ENCODE assay signal across 35 cellular contexts in the genomic region with DNA sequence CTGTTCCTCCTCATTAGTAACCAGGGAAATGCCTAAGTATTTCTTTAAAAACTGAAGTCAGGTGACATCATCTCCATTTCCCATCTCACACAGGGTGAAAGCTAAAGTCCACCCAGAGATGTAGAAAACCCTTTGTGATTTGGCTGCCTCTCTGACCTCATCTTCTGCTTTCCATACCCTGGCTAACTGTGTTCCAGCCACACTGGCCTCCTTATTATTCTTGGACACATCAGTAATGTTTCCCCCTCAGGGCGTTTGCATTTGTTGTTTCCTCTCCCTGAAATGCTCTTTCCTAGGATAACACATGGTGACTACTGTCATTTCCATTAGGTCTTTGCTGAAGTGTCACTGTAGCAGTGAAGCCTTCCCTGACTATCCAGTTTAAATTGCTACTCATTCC. TPM values are rescaled to one million over a fixed set of nuclear protein-coding genes. Genes with fewer than 3 reads are reported as not detected.
A peak's percentile ranks its signal among the peaks of the same experiment; 100 is the strongest.
DNase-seq lines count a peak whose midpoint lies in the region; ATAC-seq, FAIRE-seq and TF ChIP-seq lines count a peak whose summit lies in the region.
"Had no signal": no experiment of that assay in that cellular context is flagged by ENCODE, and none has a peak within 500 bp of the region (broad histone marks: within the 10 kb centered on the region; RNA-seq: fewer than 3 reads in every experiment).

No MANE protein-coding gene starts in this region.

- no peaks in the 10 kb centered on the region for H3K4me1 Mint-ChIP-seq in nephron progenitor cell

- ATAC-seq in GM19467 (IDR thresholded peaks at IDR 0.05; ENCODE audit: unreplicated experiment) = no peak
- ATAC-seq: effector memory CD8-positive, alpha-beta T cell; K562; lower lobe of right lung; naive thymus-derived CD8-positive, alpha-beta T cell; pancreas; upper lobe of right lung had no signal

- H3K4me3 Mint-ChIP-seq in nephron progenitor cell = no peak overlapping the region
- H3K4me3 Mint-ChIP-seq: activated naive CD4-positive, alpha-beta T cell treated with anti-CD3 and anti-CD28 coated beads, Interleukin-2, amount 50 U/mL, for 24 hours; effector memory CD8-positive, alpha-beta T cell; naive thymus-derived CD8-positive, alpha-beta T cell had no signal

- no peak for FAIRE-seq in endothelial cell of umbilical vein (lab: Jason Lieb, UNC)
- FAIRE-seq: GM19239, H1, HTR-8/SVneo, K562, kidney, pancreas had no signal

- H3K4me2 ChIP-seq in endothelial cell of umbilical vein (ENCODE audit: insufficient read depth, low read length) = no peak overlapping the region
- H3K4me2 ChIP-seq: PC-9, smooth muscle cell had no signal

- H3K36me3 ChIP-seq in endothelial cell of umbilical vein (ENCODE audit: control insufficient read depth in 2 of 2, extremely low read depth in 1 of 2, insufficient read depth in 2 of 2, low read length in 2 of 2) = peaks cover 0 to 4% of the 10 kb centered on the region in 2 experiments
- H3K36me3 ChIP-seq: lower lobe of right lung, pancreas had no signal

- no peaks in the 10 kb centered on the region for H3K9me1 ChIP-seq in endothelial cell of umbilical vein (replicated peaks; ENCODE audit: control insufficient read depth, extremely low read depth, insufficient read depth, low read length)

- H3K4me1 ChIP-seq in endothelial cell of umbilical vein (ENCODE audit: control insufficient read depth, extremely low read depth, insufficient read depth, low read length) = peaks cover 4% of the 10 kb centered on the region
- H3K4me1 ChIP-seq: Caco-2, lower lobe of right lung, pancreas, upper lobe of right lung had no signal

- no peak for TF ChIP-seq CTCF in endothelial cell of umbilical vein (IDR thresholded peaks at IDR 0.05; ENCODE audit: extremely low read depth in 1 of 2, insufficient read depth in 1 of 2, low read depth in 1 of 2, low read length in 2 of 2)
- no peak for TF ChIP-seq CTCF in nephron progenitor cell (IDR thresholded peaks at IDR 0.05)

- POLR2A ChIA-PET in endothelial cell of umbilical vein (lab: Charles Lee) = no interaction called here

- H4K20me1 ChIP-seq in endothelial cell of umbilical vein (replicated peaks; ENCODE audit: control insufficient read depth, extremely low read depth, insufficient read depth, low read length) = no peaks in the 10 kb centered on the region

- dilution Hi-C loops in endothelial cell of umbilical vein (cut with MboI; ENCODE audit: extremely low pct_ligation_motif_present, low sequenced_read_pairs) = no loop called here

- H3K27me3 ChIP-seq in endothelial cell of umbilical vein (ENCODE audit: control insufficient read depth in 2 of 2, insufficient read depth in 2 of 2, low read length in 2 of 2) = no peaks in the 10 kb centered on the region
- H3K27me3 ChIP-seq: heart left ventricle, pancreas, upper lobe of right lung had no signal

- no TSS peak for BruUV-seq in endothelial cell of umbilical vein (replicated peaks; lab: Mats Ljungman, UMichigan)

- peak overlapping the region; percentile 52 for H3K27ac Mint-ChIP-seq in nephron progenitor cell
- H3K27ac Mint-ChIP-seq: activated naive CD4-positive, alpha-beta T cell treated with anti-CD3 and anti-CD28 coated beads, Interleukin-2, amount 50 U/mL, for 24 hours had no signal

- no peak for TF ChIP-seq POLR2A in endothelial cell of umbilical vein (IDR thresholded peaks at IDR 0.05; ENCODE audit: low read depth, low read length)

- DNase-seq in EH (ENCODE audit: low read depth) (peak; percentile 43), NCI-H69 (lab: John Stamatoyannopoulos, UW) (peak; percentile 52), endothelial cell of umbilical vein (ENCODE audit: low read depth, low spot score) (peak; percentile 6), nephron progenitor cell (no peak), occipital lobe (lab: John Stamatoyannopoulos, UW) (no peak), OCI-M2 (lab: John Stamatoyannopoulos, UW; ENCODE audit: unreplicated experiment) (no peak)
- DNase-seq: activated CD4-positive, alpha-beta T cell treated with anti-CD3 and anti-CD28 coated beads, Interleukin-2, amount 50 U/mL, for 48 hours; anterior cingulate cortex; C1 segment of cervical spinal cord; Caco-2; cortex of kidney; DMS79 treated with DMSO at 0.1 percent for 48 hours; effector memory CD8-positive, alpha-beta T cell; foreskin fibroblast; heart left ventricle; kidney; lower lobe of right lung; naive thymus-derived CD8-positive, alpha-beta T cell; NCI-H1092 treated with DMSO at 0.1 percent for 48 hours; NCI-H2029 treated with DMSO at 0.1 percent for 48 hours; NCI-H524 treated with DMSO at 0.1 percent for 48 hours; pancreas; PC-9; retina; SHP77; stimulated activated naive CD4-positive, alpha-beta T cell; T-helper 2 cell; upper lobe of right lung had no signal

- H3K79me2 ChIP-seq in endothelial cell of umbilical vein (ENCODE audit: control insufficient read depth, insufficient read depth, low read length) = peaks cover 2% of the 10 kb centered on the region

- H3K27me3 Mint-ChIP-seq in nephron progenitor cell (ENCODE audit: low read depth, poor library complexity) = peaks cover 3% of the 10 kb centered on the region
- H3K27me3 Mint-ChIP-seq: activated naive CD4-positive, alpha-beta T cell treated with anti-CD3 and anti-CD28 coated beads, Interleukin-2, amount 50 U/mL, for 24 hours; effector memory CD8-positive, alpha-beta T cell; naive thymus-derived CD8-positive, alpha-beta T cell had no signal

- peaks cover 64% of the 10 kb centered on the region for H3K36me3 Mint-ChIP-seq in nephron progenitor cell (ENCODE audit: low read depth)

- intact Hi-C loops in endothelial cell of umbilical vein (cut with micrococcal nuclease) = no loop called here

- no peak overlapping the region for H3K27ac ChIP-seq in endothelial cell of umbilical vein (ENCODE audit: insufficient read depth, low read depth, low read length)
- H3K27ac ChIP-seq: heart left ventricle, lower lobe of right lung, pancreas, PC-9, upper lobe of right lung had no signal

- CTCF ChIA-PET in endothelial cell of umbilical vein (lab: Charles Lee) = no interaction called here

- H3K4me3 ChIP-seq in endothelial cell of umbilical vein (replicated peaks in 1 of 3; ENCODE audit: insufficient read depth in 1 of 3, low read depth in 1 of 3, low read length in 3 of 3) = no peak overlapping the region
- H3K4me3 ChIP-seq: heart left ventricle, K562, lower lobe of right lung, pancreas, PC-9, smooth muscle cell, upper lobe of right lung had no signal

- H3K9me3 Mint-ChIP-seq in nephron progenitor cell = peaks cover 36% of the 10 kb centered on the region

- no peak overlapping the region for H3K9ac ChIP-seq in endothelial cell of umbilical vein (replicated peaks; ENCODE audit: extremely low read depth, insufficient read depth, low read length)

- H2AFZ ChIP-seq in endothelial cell of umbilical vein (ENCODE audit: low read depth, low read length) = no peak overlapping the region
- H2AFZ ChIP-seq: PC-9 had no signal

- H3K9me3 ChIP-seq in endothelial cell of umbilical vein (replicated peaks; ENCODE audit: control insufficient read depth, insufficient read depth, low read length) = no peaks in the 10 kb centered on the region
- H3K9me3 ChIP-seq: Caco-2, lower lobe of right lung, pancreas, upper lobe of right lung had no signal

TF ChIP-seq in endothelial cell of umbilical vein, 7 proteins besides CTCF, POLR2A, EP300 and RAD21:
- TF ChIP-seq EZH2 (IDR thresholded peaks at IDR 0.05; ENCODE audit: borderline replicate concordance, low read depth, low read length, severe bottlenecking) (no peak), MYC (IDR thresholded peaks at IDR 0.05; ENCODE audit: low read depth, low read length) (no peak)
- TF ChIP-seq, protein P1, sequence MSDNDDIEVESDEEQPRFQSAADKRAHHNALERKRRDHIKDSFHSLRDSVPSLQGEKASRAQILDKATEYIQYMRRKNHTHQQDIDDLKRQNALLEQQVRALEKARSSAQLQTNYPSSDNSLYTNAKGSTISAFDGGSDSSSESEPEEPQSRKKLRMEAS (IDR thresholded peaks at IDR 0.05; ENCODE audit: insufficient read depth, insufficient read length) = no peak

RNA-seq across cellular contexts. Expression of a gene that starts 40.3 kb away (rescaled TPM):
- 15.2 and 15.5 TPM in 2 replicates for total RNA-seq in endothelial cell of umbilical vein
- polyA plus RNA-seq in endothelial cell of umbilical vein = 0.24 and 0.72 TPM in 2 replicates
- polyA plus RNA-seq in endothelial cell of umbilical vein (2011; cell fraction: cytosol; rRNA removed) = 2.2 and 2.3 TPM in 2 replicates
- 2.7 and 4.8 TPM in 2 replicates for polyA plus RNA-seq in endothelial cell of umbilical vein (2011; cell fraction: nucleus; rRNA removed)
- 18.8 and 21.9 TPM in 2 replicates for polyA plus RNA-seq in endothelial cell of umbilical vein (2012)
- 0.63 and 0.74 TPM in 2 replicates for polyA minus RNA-seq in endothelial cell of umbilical vein
- 3.8 TPM for polyA minus RNA-seq in endothelial cell of umbilical vein (2011; cell fraction: cytosol; rRNA and poly(A)+ RNA removed)
- polyA minus RNA-seq in endothelial cell of umbilical vein (2011; cell fraction: nucleus; rRNA and poly(A)+ RNA removed) = 4.6 and 4.9 TPM in 2 replicates
- 17.3 TPM for total RNA-seq in occipital lobe

RNA-seq across cellular contexts. Expression of a gene that starts 40.4 kb away (rescaled TPM):
- total RNA-seq in endothelial cell of umbilical vein (26.4 and 28.4 TPM in 2 replicates), occipital lobe (30.4 TPM)
- 6.1 and 9.8 TPM in 2 replicates for polyA plus RNA-seq in endothelial cell of umbilical vein
- 11.6 and 12.0 TPM in 2 replicates for polyA plus RNA-seq in endothelial cell of umbilical vein (2011; cell fraction: cytosol; rRNA removed)
- 25.3 and 32.6 TPM in 2 replicates for polyA plus RNA-seq in endothelial cell of umbilical vein (2011; cell fraction: nucleus; rRNA removed)
- polyA plus RNA-seq in endothelial cell of umbilical vein (2012) = 22.1 and 28.1 TPM in 2 replicates
- polyA minus RNA-seq in endothelial cell of umbilical vein = 10.3 and 10.9 TPM in 2 replicates
- polyA minus RNA-seq in endothelial cell of umbilical vein (2011; cell fraction: cytosol; rRNA and poly(A)+ RNA removed) = 5.0 TPM
- 18.4 and 23.2 TPM in 2 replicates for polyA minus RNA-seq in endothelial cell of umbilical vein (2011; cell fraction: nucleus; rRNA and poly(A)+ RNA removed)

Comparison
In these comparisons a context has a peak if more than half of its experiments do, and no peak if none do; other contexts are left out.
1. DNase-seq: peak in EH (single experiment), NCI-H69 (single experiment) and endothelial cell of umbilical vein (single experiment); none in nephron progenitor cell (single experiment), occipital lobe (single experiment) and OCI-M2 (single experiment).